ENCODE assay signal across 23 cellular contexts in the genomic region with DNA sequence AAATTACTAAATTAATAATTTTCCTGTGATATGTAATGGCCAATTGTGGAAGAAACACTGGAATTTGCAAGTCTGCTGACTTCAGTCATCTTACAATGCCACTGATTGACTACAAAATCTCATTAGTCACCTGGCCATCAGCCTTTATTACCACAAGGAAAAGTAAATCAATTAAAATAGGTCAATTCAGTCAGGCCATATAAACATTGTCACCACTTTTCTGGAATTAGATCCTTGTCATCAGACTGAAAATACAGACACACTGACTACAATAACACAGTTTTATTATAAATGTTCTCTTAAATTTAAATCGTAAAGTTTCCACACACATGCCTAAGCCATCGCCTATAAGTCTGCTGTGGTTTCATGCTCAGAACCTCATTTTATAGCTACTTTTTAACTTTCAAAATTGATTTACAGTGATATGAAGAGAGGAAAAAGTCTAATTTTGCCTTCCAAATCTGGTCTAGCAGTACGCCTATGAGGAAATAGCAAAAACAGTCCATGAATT. TPM values are rescaled to one million over a fixed set of nuclear protein-coding genes. Genes with fewer than 3 reads are reported as not detected.
"Had no signal": no experiment of that assay in that cellular context is flagged by ENCODE, and none has a peak within 500 bp of the region (broad histone marks: within the 10 kb centered on the region; RNA-seq: fewer than 3 reads in every experiment).

No MANE protein-coding gene starts in this region.

- H3K4me1 ChIP-seq: Peyer's patch, SJCRH30 had no signal

- H3K27me3 ChIP-seq: MG63, Peyer's patch, SJCRH30 had no signal

- H3K27ac ChIP-seq: HL-60, Peyer's patch, SJCRH30 had no signal

- ATAC-seq: Right ventricle myocardium inferior, T-cell had no signal

- H3K9me3 ChIP-seq: MG63, Peyer's patch, SJCRH30 had no signal

- H3K4me3 ChIP-seq: MG63, Peyer's patch, SJCRH30 had no signal

- H3K36me3 ChIP-seq: MG63, Peyer's patch had no signal

- DNase-seq: KBM-7, MG63, NCI-H1092, NCI-H1105 treated with DMSO at 0.1 percent for 48 hours, NCI-H1417 treated with DMSO at 0.1 percent for 48 hours, NCI-H146, NCI-H1694 treated with DMSO at 0.1 percent for 48 hours, NCI-H1930, NCI-H2081 treated with DMSO at 0.1 percent for 48 hours, NCI-H2171, NCI-H226, NCI-H446, NCI-H510A, NCI-H524 treated with DMSO at 0.1 percent for 48 hours, NCI-H69, NCI-H774, Peyer's patch, SHP77 treated with DMSO at 0.1 percent for 48 hours, SJCRH30, SW 1271, T-cell had no signal

RNA-seq across cellular contexts. Expression of gene RTKN2, which starts 54.2 kb away (rescaled TPM):
- total RNA-seq: Right ventricle myocardium inferior had no signal
